In the genomic region with DNA sequence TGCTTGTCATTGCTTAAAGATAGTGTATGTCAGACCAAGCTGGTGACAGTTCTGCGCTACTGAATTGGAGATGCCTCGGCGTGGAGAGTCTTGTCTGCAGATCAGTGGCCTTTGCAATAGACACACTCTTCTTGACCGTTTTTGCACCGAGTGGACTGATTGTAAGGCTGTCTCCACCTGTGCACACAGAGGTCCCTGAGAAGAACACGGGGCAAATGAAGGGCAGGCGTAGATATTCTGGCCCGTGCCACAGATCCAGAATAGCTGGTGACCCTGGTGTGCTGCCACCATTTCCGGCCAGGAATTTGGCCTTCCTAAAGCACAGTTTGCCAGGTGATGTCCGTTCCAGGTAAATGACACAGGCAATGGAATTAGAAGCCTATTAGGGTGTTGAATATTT, we compare ENCODE assay signal across 1 cellular context.
TF ChIP-seq lines count a peak whose summit lies in the region.

No MANE protein-coding gene starts in this region.

TF ChIP-seq in SK-N-SH treated with all-trans-retinoic acid at 6 μM for 48 hours, 23 proteins besides CTCF, POLR2A, EP300 and RAD21 (continued from another document):
- TF ChIP-seq, protein P1, sequence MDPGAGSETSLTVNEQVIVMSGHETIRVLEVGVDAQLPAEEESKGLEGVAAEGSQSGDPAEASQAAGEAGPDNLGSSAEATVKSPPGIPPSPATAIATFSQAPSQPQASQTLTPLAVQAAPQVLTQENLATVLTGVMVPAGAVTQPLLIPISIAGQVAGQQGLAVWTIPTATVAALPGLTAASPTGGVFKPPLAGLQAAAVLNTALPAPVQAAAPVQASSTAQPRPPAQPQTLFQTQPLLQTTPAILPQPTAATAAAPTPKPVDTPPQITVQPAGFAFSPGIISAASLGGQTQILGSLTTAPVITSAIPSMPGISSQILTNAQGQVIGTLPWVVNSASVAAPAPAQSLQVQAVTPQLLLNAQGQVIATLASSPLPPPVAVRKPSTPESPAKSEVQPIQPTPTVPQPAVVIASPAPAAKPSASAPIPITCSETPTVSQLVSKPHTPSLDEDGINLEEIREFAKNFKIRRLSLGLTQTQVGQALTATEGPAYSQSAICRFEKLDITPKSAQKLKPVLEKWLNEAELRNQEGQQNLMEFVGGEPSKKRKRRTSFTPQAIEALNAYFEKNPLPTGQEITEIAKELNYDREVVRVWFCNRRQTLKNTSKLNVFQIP (CRISPR knock-in tag; IDR thresholded peaks at IDR 0.05; ENCODE audit: borderline replicate concordance, low read depth) = no peak
- TF ChIP-seq ARNTL (CRISPR knock-in tag; IDR thresholded peaks at IDR 0.05; ENCODE audit: borderline replicate concordance, low read depth) (no peak), ZFP3 (CRISPR knock-in tag; IDR thresholded peaks at IDR 0.05) (no peak)
- TF ChIP-seq, protein P2, sequence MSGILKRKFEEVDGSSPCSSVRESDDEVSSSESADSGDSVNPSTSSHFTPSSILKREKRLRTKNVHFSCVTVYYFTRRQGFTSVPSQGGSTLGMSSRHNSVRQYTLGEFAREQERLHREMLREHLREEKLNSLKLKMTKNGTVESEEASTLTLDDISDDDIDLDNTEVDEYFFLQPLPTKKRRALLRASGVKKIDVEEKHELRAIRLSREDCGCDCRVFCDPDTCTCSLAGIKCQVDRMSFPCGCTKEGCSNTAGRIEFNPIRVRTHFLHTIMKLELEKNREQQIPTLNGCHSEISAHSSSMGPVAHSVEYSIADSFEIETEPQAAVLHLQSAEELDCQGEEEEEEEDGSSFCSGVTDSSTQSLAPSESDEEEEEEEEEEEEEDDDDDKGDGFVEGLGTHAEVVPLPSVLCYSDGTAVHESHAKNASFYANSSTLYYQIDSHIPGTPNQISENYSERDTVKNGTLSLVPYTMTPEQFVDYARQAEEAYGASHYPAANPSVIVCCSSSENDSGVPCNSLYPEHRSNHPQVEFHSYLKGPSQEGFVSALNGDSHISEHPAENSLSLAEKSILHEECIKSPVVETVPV (CRISPR knock-in tag; IDR thresholded peaks at IDR 0.05) = no peak
